ENCODE assay signal across 8 cellular contexts in the genomic region with DNA sequence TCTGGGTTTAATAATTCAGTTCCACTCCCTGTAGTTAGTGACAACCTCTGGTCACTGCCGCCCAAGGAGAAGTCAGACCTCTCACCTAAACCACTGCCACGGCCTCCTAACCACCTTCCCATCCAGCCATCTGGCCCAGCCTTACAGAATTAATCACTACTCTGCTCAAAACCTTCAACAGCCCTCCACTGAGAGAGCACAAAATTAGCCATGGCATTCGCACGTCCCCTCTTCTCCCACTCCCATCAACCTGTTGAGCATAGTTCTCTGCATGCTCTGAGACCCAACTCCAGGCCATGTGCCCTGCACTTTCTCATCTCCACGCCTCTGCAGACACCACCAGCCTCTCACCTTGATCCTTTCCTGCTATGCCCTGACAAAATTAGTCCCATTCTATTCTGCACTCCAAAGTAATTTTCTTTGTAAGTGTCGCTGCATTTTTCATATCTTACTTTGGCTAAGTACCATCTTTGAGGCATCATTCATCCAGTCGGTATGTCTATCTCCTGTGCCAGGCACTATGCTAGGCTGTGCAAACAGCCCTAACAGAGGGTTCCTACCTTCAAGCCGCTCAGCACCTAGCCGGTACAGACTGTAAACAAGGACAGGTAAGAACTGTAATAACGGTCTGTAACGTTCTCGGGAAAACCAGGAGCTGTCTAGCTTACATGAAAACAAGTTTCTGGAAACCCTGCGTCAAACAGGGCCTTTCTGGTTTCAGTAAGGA. TPM values are rescaled to one million over a fixed set of nuclear protein-coding genes. Genes with fewer than 3 reads are reported as not detected.
DNase-seq lines count a peak whose midpoint lies in the region; ATAC-seq and TF ChIP-seq lines count a peak whose summit lies in the region.

No MANE protein-coding gene starts in this region.

- peaks cover 5% of the 10 kb centered on the region for H3K4me1 ChIP-seq in parathyroid adenoma

- peak overlapping the region; percentile 15 for H3K27ac ChIP-seq in parathyroid adenoma

- H3K36me3 Mint-ChIP-seq in activated naive CD4-positive, alpha-beta T cell treated with anti-CD3 and anti-CD28 coated beads, Interleukin-2, amount 10 ng/mL, durations not matched to agents 7 days and 5 days: peaks cover 6% of the 10 kb centered on the region

- no peaks in the 10 kb centered on the region for H3K27me3 ChIP-seq in parathyroid adenoma (ENCODE audit: control insufficient read depth, insufficient read depth, low read length)

- DNase-seq in activated naive CD4-positive, alpha-beta T cell treated with anti-CD3 and anti-CD28 coated beads, Interleukin-2, amount 10 ng/mL, durations not matched to agents 7 days and 5 days: no peak
- DNase-seq in activated naive CD4-positive, alpha-beta T cell treated with Interleukin-2 at 50 U/mL for 16 hours: no peak
- no peak for DNase-seq in fibroblast of villous mesenchyme (ENCODE audit: low read depth)

- no peaks in the 10 kb centered on the region for H3K9me3 Mint-ChIP-seq in activated naive CD4-positive, alpha-beta T cell treated with anti-CD3 and anti-CD28 coated beads, Interleukin-2, amount 10 ng/mL, durations not matched to agents 7 days and 5 days

- H3K79me2 ChIP-seq in parathyroid adenoma: no peaks in the 10 kb centered on the region

- H3K4me1 Mint-ChIP-seq in activated naive CD4-positive, alpha-beta T cell treated with anti-CD3 and anti-CD28 coated beads, Interleukin-2, amount 10 ng/mL, durations not matched to agents 7 days and 5 days: peaks cover 19% of the 10 kb centered on the region

- H3K4me3 ChIP-seq in fibroblast of villous mesenchyme (ENCODE audit: low read depth, low read length) (peak overlapping the region; percentile 69), parathyroid adenoma (ENCODE audit: low read depth, low read length) (peak overlapping the region; percentile 74)

- H2AFZ ChIP-seq in parathyroid adenoma: peak overlapping the region; percentile 71

- H3K9ac ChIP-seq in parathyroid adenoma: no peak overlapping the region

- no peaks in the 10 kb centered on the region for H3K36me3 ChIP-seq in parathyroid adenoma (ENCODE audit: control insufficient read depth, insufficient read depth, low read length)

- H3K9me3 ChIP-seq in parathyroid adenoma (ENCODE audit: control insufficient read depth, low read length): no peaks in the 10 kb centered on the region

- peaks cover 5% of the 10 kb centered on the region for H3K27me3 Mint-ChIP-seq in activated naive CD4-positive, alpha-beta T cell treated with anti-CD3 and anti-CD28 coated beads, Interleukin-2, amount 10 ng/mL, durations not matched to agents 7 days and 5 days

- ATAC-seq in SK-N-SH treated with all-trans-retinoic acid at 6 μM for 48 hours (peak; percentile 72), HG02610 (IDR thresholded peaks at IDR 0.05; ENCODE audit: unreplicated experiment) (no peak), HG03469 (IDR thresholded peaks at IDR 0.05; ENCODE audit: unreplicated experiment) (no peak), HG03439 (IDR thresholded peaks at IDR 0.05; ENCODE audit: unreplicated experiment) (no peak)

- TF ChIP-seq CTCF in fibroblast of villous mesenchyme (IDR thresholded peaks at IDR 0.05; ENCODE audit: insufficient read depth, low read depth, low read length) (no peak), parathyroid adenoma (IDR thresholded peaks at IDR 0.05) (no peak)

- H3K4me3 Mint-ChIP-seq in activated naive CD4-positive, alpha-beta T cell treated with anti-CD3 and anti-CD28 coated beads, Interleukin-2, amount 10 ng/mL, durations not matched to agents 7 days and 5 days: peak overlapping the region; percentile 80

- CTCF ChIA-PET in activated naive CD4-positive, alpha-beta T cell treated with anti-CD3 and anti-CD28 coated beads, Interleukin-2, amount 10 ng/mL, durations not matched to agents 7 days and 5 days (lab: Charles Lee): interaction anchor here (1.4 kb wide), 1 partner anchor 16 kb away, joined by 3 read pairs; no protein-coding TSS in a partner anchor

- H3K4me2 ChIP-seq in parathyroid adenoma (ENCODE audit: low read length): peak overlapping the region; percentile 94

- no peak overlapping the region for H3K27ac Mint-ChIP-seq in activated naive CD4-positive, alpha-beta T cell treated with anti-CD3 and anti-CD28 coated beads, Interleukin-2, amount 10 ng/mL, durations not matched to agents 7 days and 5 days

TF ChIP-seq in SK-N-SH treated with all-trans-retinoic acid at 6 μM for 48 hours, 23 proteins besides CTCF, POLR2A, EP300 and RAD21 (continues in another document):
- TF ChIP-seq RARB (CRISPR knock-in tag; IDR thresholded peaks at IDR 0.05): no peak
- TF ChIP-seq, protein P1, sequence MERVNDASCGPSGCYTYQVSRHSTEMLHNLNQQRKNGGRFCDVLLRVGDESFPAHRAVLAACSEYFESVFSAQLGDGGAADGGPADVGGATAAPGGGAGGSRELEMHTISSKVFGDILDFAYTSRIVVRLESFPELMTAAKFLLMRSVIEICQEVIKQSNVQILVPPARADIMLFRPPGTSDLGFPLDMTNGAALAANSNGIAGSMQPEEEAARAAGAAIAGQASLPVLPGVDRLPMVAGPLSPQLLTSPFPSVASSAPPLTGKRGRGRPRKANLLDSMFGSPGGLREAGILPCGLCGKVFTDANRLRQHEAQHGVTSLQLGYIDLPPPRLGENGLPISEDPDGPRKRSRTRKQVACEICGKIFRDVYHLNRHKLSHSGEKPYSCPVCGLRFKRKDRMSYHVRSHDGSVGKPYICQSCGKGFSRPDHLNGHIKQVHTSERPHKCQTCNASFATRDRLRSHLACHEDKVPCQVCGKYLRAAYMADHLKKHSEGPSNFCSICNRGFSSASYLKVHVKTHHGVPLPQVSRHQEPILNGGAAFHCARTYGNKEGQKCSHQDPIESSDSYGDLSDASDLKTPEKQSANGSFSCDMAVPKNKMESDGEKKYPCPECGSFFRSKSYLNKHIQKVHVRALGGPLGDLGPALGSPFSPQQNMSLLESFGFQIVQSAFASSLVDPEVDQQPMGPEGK (CRISPR knock-in tag; IDR thresholded peaks at IDR 0.05; ENCODE audit: borderline replicate concordance): no peak
- TF ChIP-seq PPARA (CRISPR knock-in tag; IDR thresholded peaks at IDR 0.05; ENCODE audit: borderline replicate concordance): no peak
- TF ChIP-seq, protein P2, sequence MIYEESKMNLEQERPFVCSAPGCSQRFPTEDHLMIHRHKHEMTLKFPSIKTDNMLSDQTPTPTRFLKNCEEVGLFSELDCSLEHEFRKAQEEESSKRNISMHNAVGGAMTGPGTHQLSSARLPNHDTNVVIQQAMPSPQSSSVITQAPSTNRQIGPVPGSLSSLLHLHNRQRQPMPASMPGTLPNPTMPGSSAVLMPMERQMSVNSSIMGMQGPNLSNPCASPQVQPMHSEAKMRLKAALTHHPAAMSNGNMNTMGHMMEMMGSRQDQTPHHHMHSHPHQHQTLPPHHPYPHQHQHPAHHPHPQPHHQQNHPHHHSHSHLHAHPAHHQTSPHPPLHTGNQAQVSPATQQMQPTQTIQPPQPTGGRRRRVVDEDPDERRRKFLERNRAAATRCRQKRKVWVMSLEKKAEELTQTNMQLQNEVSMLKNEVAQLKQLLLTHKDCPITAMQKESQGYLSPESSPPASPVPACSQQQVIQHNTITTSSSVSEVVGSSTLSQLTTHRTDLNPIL (CRISPR knock-in tag; IDR thresholded peaks at IDR 0.05; ENCODE audit: low read depth): no peak
- no peak for TF ChIP-seq TCF4 (CRISPR knock-in tag; IDR thresholded peaks at IDR 0.05; ENCODE audit: borderline replicate concordance)
- TF ChIP-seq, protein P3, sequence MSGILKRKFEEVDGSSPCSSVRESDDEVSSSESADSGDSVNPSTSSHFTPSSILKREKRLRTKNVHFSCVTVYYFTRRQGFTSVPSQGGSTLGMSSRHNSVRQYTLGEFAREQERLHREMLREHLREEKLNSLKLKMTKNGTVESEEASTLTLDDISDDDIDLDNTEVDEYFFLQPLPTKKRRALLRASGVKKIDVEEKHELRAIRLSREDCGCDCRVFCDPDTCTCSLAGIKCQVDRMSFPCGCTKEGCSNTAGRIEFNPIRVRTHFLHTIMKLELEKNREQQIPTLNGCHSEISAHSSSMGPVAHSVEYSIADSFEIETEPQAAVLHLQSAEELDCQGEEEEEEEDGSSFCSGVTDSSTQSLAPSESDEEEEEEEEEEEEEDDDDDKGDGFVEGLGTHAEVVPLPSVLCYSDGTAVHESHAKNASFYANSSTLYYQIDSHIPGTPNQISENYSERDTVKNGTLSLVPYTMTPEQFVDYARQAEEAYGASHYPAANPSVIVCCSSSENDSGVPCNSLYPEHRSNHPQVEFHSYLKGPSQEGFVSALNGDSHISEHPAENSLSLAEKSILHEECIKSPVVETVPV (CRISPR knock-in tag; IDR thresholded peaks at IDR 0.05): no peak
- TF ChIP-seq ZFP30 (CRISPR knock-in tag; IDR thresholded peaks at IDR 0.05): no peak
- no peak for TF ChIP-seq ZFP3 (CRISPR knock-in tag; IDR thresholded peaks at IDR 0.05)
- TF ChIP-seq GLIS3 (CRISPR knock-in tag; IDR thresholded peaks at IDR 0.05): no peak
- TF ChIP-seq ZC3H10 (CRISPR knock-in tag; IDR thresholded peaks at IDR 0.05): no peak
- TF ChIP-seq ESRRG (CRISPR knock-in tag; IDR thresholded peaks at IDR 0.05): no peak
- no peak for TF ChIP-seq OSR1 (CRISPR knock-in tag; IDR thresholded peaks at IDR 0.05)
- no peak for TF ChIP-seq CSDC2 (CRISPR knock-in tag; IDR thresholded peaks at IDR 0.05)
- TF ChIP-seq ISL1 (CRISPR knock-in tag; IDR thresholded peaks at IDR 0.05): no peak
- TF ChIP-seq ZNF70 (CRISPR knock-in tag; IDR thresholded peaks at IDR 0.05): no peak

RNA-seq across cellular contexts. Expression of a gene that starts 1.0 kb away (rescaled TPM):
- 64.3 and 84.7 TPM in 2 replicates for total RNA-seq in fibroblast of villous mesenchyme

RNA-seq across cellular contexts. Expression of a gene that starts 43.4 kb away (rescaled TPM):
- total RNA-seq in fibroblast of villous mesenchyme: 32.2 and 41.5 TPM in 2 replicates
